ENCODE assay signal across 15 cellular contexts in genomic region chr7:41058986-41059741, GRCh38.
A peak's percentile ranks its signal among the peaks of the same experiment; 100 is the strongest.
DNase-seq lines count a peak whose midpoint lies in the region; ATAC-seq and TF ChIP-seq lines count a peak whose summit lies in the region.
"Had no signal": no experiment of that assay in that cellular context is flagged by ENCODE, and none has a peak within 500 bp of the region (broad histone marks: within the 10 kb centered on the region; RNA-seq: fewer than 3 reads in every experiment).

No MANE protein-coding gene starts in this region.

- no peak for TF ChIP-seq POLR2A in suprapubic skin (IDR thresholded peaks at IDR 0.05)
- no peak for TF ChIP-seq POLR2A in thyroid gland (IDR thresholded peaks at IDR 0.05)

- H3K4me1 ChIP-seq in mammary epithelial cell (ENCODE audit: insufficient read depth, low read length) = peaks cover 13% of the 10 kb centered on the region
- H3K4me1 ChIP-seq in suprapubic skin = no peaks in the 10 kb centered on the region
- H3K4me1 ChIP-seq in thyroid gland = no peaks in the 10 kb centered on the region

- H3K4me3 ChIP-seq in mammary epithelial cell (replicated peaks in 1 of 3; ENCODE audit: insufficient read depth in 1 of 3, low read depth in 2 of 3, low read length in 3 of 3) = no peak overlapping the region
- H3K4me3 ChIP-seq in suprapubic skin = no peak overlapping the region
- no peak overlapping the region for H3K4me3 ChIP-seq in brain microvascular endothelial cell (ENCODE audit: low read depth, low read length)
- no peak overlapping the region for H3K4me3 ChIP-seq in thyroid gland (replicated peaks in 1 of 3)
- H3K4me3 ChIP-seq: skin epidermis had no signal

- no peak overlapping the region for H3K4me2 ChIP-seq in mammary epithelial cell (ENCODE audit: insufficient read depth, low read depth, low read length)

- intact Hi-C loops in mammary epithelial cell (cut with micrococcal nuclease) (no loop called here), thyroid gland (cut with DNase I) (no loop called here)

- CTCF ChIA-PET in mammary epithelial cell (lab: Charles Lee; ENCODE audit: low non-redundant PET) = no interaction called here

- in situ Hi-C loops in mammary epithelial cell (cut with MboI; ENCODE audit: low sequenced_read_pairs in 2 of 2) = no loop called here
- in situ Hi-C loops in brain microvascular endothelial cell (cut with HindIII; ENCODE audit: low pct_ligation_motif_present, low sequenced_read_pairs) = no loop called here

- 98% methylated on average over 4 of the region's 4 CpGs for WGBS in mammary epithelial cell (ENCODE audit: low coverage, missing lambda C conversion rate)
- 79% methylated on average over 4 of the region's 4 CpGs for WGBS in suprapubic skin
- WGBS in thyroid gland, 2 donors = 89 to 94% methylated on average over 4 of the region's 4 CpGs

- ATAC-seq in left lobe of liver (peak; percentile 74), GM18870 (IDR thresholded peaks at IDR 0.05; ENCODE audit: unreplicated experiment) (no peak)
- ATAC-seq: naive thymus-derived CD4-positive, alpha-beta T cell had no signal

- H3K9me3 ChIP-seq in mammary epithelial cell (replicated peaks; ENCODE audit: insufficient read depth, low read length) (peaks cover 2% of the 10 kb centered on the region), suprapubic skin (no peaks in the 10 kb centered on the region), thyroid gland (no peaks in the 10 kb centered on the region)

- no TSS peak for BruUV-seq in mammary epithelial cell (replicated peaks; lab: Mats Ljungman, UMichigan)

- no peaks in the 10 kb centered on the region for H3K79me2 ChIP-seq in mammary epithelial cell (ENCODE audit: insufficient read depth, low read length)

- dilution Hi-C loops in mammary epithelial cell (cut with HindIII; ENCODE audit: low sequenced_read_pairs) = no loop called here

- H4K20me1 ChIP-seq in mammary epithelial cell (ENCODE audit: insufficient read depth, low read length) = no peaks in the 10 kb centered on the region

- TF ChIP-seq CTCF in mammary epithelial cell (conservative IDR thresholded peaks at IDR 0.05 in 1 of 2, IDR thresholded peaks at IDR 0.05 in 1 of 2; ENCODE audit: extremely low read depth in 1 of 2, insufficient read depth in 1 of 2, low read depth in 1 of 2, low read length in 2 of 2) (no peak), suprapubic skin (IDR thresholded peaks at IDR 0.05) (no peak), brain microvascular endothelial cell (IDR thresholded peaks at IDR 0.05; ENCODE audit: low read depth, low read length, missing control alignments) (no peak), thyroid gland (IDR thresholded peaks at IDR 0.05) (no peak)

- H3K27ac ChIP-seq in mammary epithelial cell (ENCODE audit: insufficient read depth, low read depth, low read length) (no peak overlapping the region), suprapubic skin (no peak overlapping the region), brain microvascular endothelial cell (no peak overlapping the region), thyroid gland (no peak overlapping the region)
- H3K27ac ChIP-seq: skin epidermis had no signal

- DNase-seq in DMS 273 treated with DMSO at 0.1 percent for 48 hours (lab: John Stamatoyannopoulos, UW) (peak; percentile 28), NCI-H2029 treated with DMSO at 0.1 percent for 48 hours (lab: John Stamatoyannopoulos, UW) (peak; percentile 64), mammary epithelial cell (peak; percentile 70), left lobe of liver (ENCODE audit: low spot score) (no peak), suprapubic skin (ENCODE audit: low spot score in 2 of 2) (no peak), brain microvascular endothelial cell (no peak), thyroid gland (no peak)
- DNase-seq: activated T-cell treated with anti-CD3 and anti-CD28 coated beads, Interleukin-2, amount 50 U/mL, for 1 hour; amygdala; effector memory CD4-positive, alpha-beta T cell; hypothalamus; naive thymus-derived CD4-positive, alpha-beta T cell; NCI-H187 treated with DMSO at 0.1 percent for 48 hours had no signal

- TF ChIP-seq EP300 in suprapubic skin (IDR thresholded peaks at IDR 0.05) = no peak

- H3K27me3 ChIP-seq in mammary epithelial cell (ENCODE audit: insufficient read depth, low read length) = no peaks in the 10 kb centered on the region
- H3K27me3 ChIP-seq in suprapubic skin = no peaks in the 10 kb centered on the region
- no peaks in the 10 kb centered on the region for H3K27me3 ChIP-seq in brain microvascular endothelial cell (replicated peaks)
- H3K27me3 ChIP-seq in thyroid gland = no peaks in the 10 kb centered on the region

- H2AFZ ChIP-seq in mammary epithelial cell (ENCODE audit: low read depth, low read length) = peak overlapping the region; percentile 33

- H3K36me3 ChIP-seq in mammary epithelial cell (ENCODE audit: insufficient read depth, low read length) (no peaks in the 10 kb centered on the region), suprapubic skin (no peaks in the 10 kb centered on the region), brain microvascular endothelial cell (replicated peaks) (no peaks in the 10 kb centered on the region), thyroid gland (no peaks in the 10 kb centered on the region)

- no peak overlapping the region for H3K9ac ChIP-seq in mammary epithelial cell (ENCODE audit: insufficient read depth, low read length)

Comparison
In these comparisons a context has a peak if more than half of its experiments do, and no peak if none do; other contexts are left out.
1. DNase-seq: peak in DMS 273 treated with DMSO at 0.1 percent for 48 hours (single experiment), NCI-H2029 treated with DMSO at 0.1 percent for 48 hours (single experiment) and mammary epithelial cell (single experiment); none in left lobe of liver (single experiment), suprapubic skin (0 of 2), brain microvascular endothelial cell (single experiment) and thyroid gland (0 of 2).